ENCODE assay signal across 8 cellular contexts in genomic region chr1:161553631-161554030, GRCh38. TPM values are rescaled to one million over a fixed set of nuclear protein-coding genes. Genes with fewer than 3 reads are reported as not detected.
"Had no signal": no experiment of that assay in that cellular context is flagged by ENCODE, and none has a peak within 500 bp of the region (broad histone marks: within the 10 kb centered on the region; RNA-seq: fewer than 3 reads in every experiment).

No MANE protein-coding gene starts in this region.

RNA-seq across cellular contexts. Expression of gene FCGR3A, which starts 4.0 kb away (rescaled TPM):
- total RNA-seq: LHCN-M2, MCF 10A, NCI-H460, OCI-LY7, PC-9, RPMI7951, SJSA1 had no signal
- polyA plus RNA-seq: SK-N-SH had no signal

RNA-seq across cellular contexts. Expression of gene FCGR2A, which starts 48.4 kb away (rescaled TPM):
- total RNA-seq: LHCN-M2, MCF 10A had no signal
